In genomic region chr6:153117986-153118886, GRCh38 we compare ENCODE assay signal across 8 cellular contexts. TPM values are rescaled to one million over a fixed set of nuclear protein-coding genes. Genes with fewer than 3 reads are reported as not detected.
A peak's percentile ranks its signal among the peaks of the same experiment; 100 is the strongest.
DNase-seq lines count a peak whose midpoint lies in the region; ATAC-seq and TF ChIP-seq lines count a peak whose summit lies in the region.

No MANE protein-coding gene starts in this region.

- no peaks in the 10 kb centered on the region for H3K27me3 ChIP-seq in left lung
- no peaks in the 10 kb centered on the region for H3K27me3 ChIP-seq in suprapubic skin

- H3K4me2 ChIP-seq in OCI-LY7 (ENCODE audit: low read length), result no peak overlapping the region

- no peak for TF ChIP-seq POLR2A in suprapubic skin (IDR thresholded peaks at IDR 0.05)

- WGBS in suprapubic skin, result 57% methylated on average over 3 of the region's 3 CpGs

- no peaks in the 10 kb centered on the region for H3K36me3 ChIP-seq in left lung
- H3K36me3 ChIP-seq in suprapubic skin, result no peaks in the 10 kb centered on the region
- H3K36me3 ChIP-seq in OCI-LY7 (ENCODE audit: insufficient read depth, low read length), result no peaks in the 10 kb centered on the region

- CTCF ChIA-PET in OCI-LY7 (lab: Charles Lee; ENCODE audit: unreplicated experiment), result no interaction called here

- H3K79me2 ChIP-seq in OCI-LY7 (ENCODE audit: insufficient read depth, low read depth, low read length), result no peaks in the 10 kb centered on the region

- no peaks in the 10 kb centered on the region for H4K20me1 ChIP-seq in OCI-LY7 (ENCODE audit: insufficient read depth, low read length)

- no peaks in the 10 kb centered on the region for H3K9me2 ChIP-seq in OCI-LY7 (ENCODE audit: insufficient read depth, low read length)

- POLR2A ChIA-PET in OCI-LY7 (lab: Charles Lee), result interaction anchor here (0.6 to 1.2 kb wide), 2 partner anchors 11 to 16 kb away, joined by 3 read pairs; no protein-coding TSS in a partner anchor

- H3K4me1 ChIP-seq in left lung (no peaks in the 10 kb centered on the region), suprapubic skin (no peaks in the 10 kb centered on the region), OCI-LY7 (ENCODE audit: insufficient read depth, low read length, poor library complexity, severe bottlenecking) (no peaks in the 10 kb centered on the region)

- TF ChIP-seq EP300 in suprapubic skin (IDR thresholded peaks at IDR 0.05), result no peak

- TF ChIP-seq CTCF in left lung (IDR thresholded peaks at IDR 0.05) (no peak), suprapubic skin (IDR thresholded peaks at IDR 0.05) (no peak), OCI-LY7 (conservative IDR thresholded peaks at IDR 0.05; ENCODE audit: low read length) (no peak)

- no peak overlapping the region for H2AFZ ChIP-seq in OCI-LY7 (ENCODE audit: low read length)

- no TSS peak for BruUV-seq in OCI-LY7 (replicated peaks; lab: Mats Ljungman, UMichigan)

- ATAC-seq in GM18861 (IDR thresholded peaks at IDR 0.05; ENCODE audit: unreplicated experiment), result peak; percentile 100
- ATAC-seq in HG02678 (IDR thresholded peaks at IDR 0.05; ENCODE audit: unreplicated experiment), result peak; percentile 99
- ATAC-seq in left lung, result peak; percentile 33

- intact Hi-C loops in left lung (cut with DNase I) (no loop called here), OCI-LY7 (cut with micrococcal nuclease; ENCODE audit: unreplicated experiment) (no loop called here)

- peak; percentile 84 for DNase-seq in NOMO-1 treated with DMSO at 0.1 percent for 48 hours (lab: John Stamatoyannopoulos, UW; ENCODE audit: unreplicated experiment)
- no peak for DNase-seq in left lung
- no peak for DNase-seq in suprapubic skin (ENCODE audit: low spot score in 2 of 2)
- DNase-seq in amygdala (lab: John Stamatoyannopoulos, UW), result no peak
- no peak for DNase-seq in OCI-LY7 (ENCODE audit: low spot score)
- DNase-seq in occipital lobe (lab: John Stamatoyannopoulos, UW), result no peak

- H3K4me3 ChIP-seq in left lung (no peak overlapping the region), suprapubic skin (no peak overlapping the region), OCI-LY7 (ENCODE audit: low read depth, low read length, poor library complexity, severe bottlenecking) (no peak overlapping the region)

- peaks cover 0 to 9% of the 10 kb centered on the region in 2 donors for H3K9me3 ChIP-seq in left lung
- H3K9me3 ChIP-seq in suprapubic skin, result peaks cover 4% of the 10 kb centered on the region
- H3K9me3 ChIP-seq in OCI-LY7 (ENCODE audit: low read length), result no peaks in the 10 kb centered on the region

- H3K27ac ChIP-seq in left lung (no peak overlapping the region), suprapubic skin (no peak overlapping the region), OCI-LY7 (ENCODE audit: low read depth, low read length, poor library complexity, severe bottlenecking) (no peak overlapping the region)

RNA-seq across cellular contexts. Expression of gene RGS17, which starts 12.8 kb away (rescaled TPM):
- total RNA-seq in left lung (under 1 TPM; 0.15 to 0.18 TPM), suprapubic skin (1 to 10 TPM in 1 of 4 donors, under 1 TPM in 3; 0.08 to 1.8 (median 0.26) TPM), OCI-LY7 (2022) (not detected in 2 replicates), occipital lobe (119 TPM)
- 0.03 TPM in 1 of 2 replicates, not detected in the other for total RNA-seq in OCI-LY7 (2014; rRNA removed; shearing (Covaris generic))

Comparison
In these comparisons a context has a peak if more than half of its experiments do, and no peak if none do; other contexts are left out.
1. ATAC-seq: peak in every context shown above with its lines; median percentile 100 in GM18861; 99 in HG02678; 33 in left lung.
2. RNA of gene RGS17, which starts 12.8 kb away (total RNA-seq): 119 TPM in occipital lobe (single experiment); 0.08 to 1.8 TPM in suprapubic skin, 0.15 to 0.18 TPM in left lung and 0.03 TPM in OCI-LY7; every median in the first group is over 10 times any median in the second.